In genomic region chr1:228986093-228986904, GRCh38 we compare ENCODE assay signal across 13 cellular contexts.
DNase-seq lines count a peak whose midpoint lies in the region; TF ChIP-seq lines count a peak whose summit lies in the region.
"Had no signal": no experiment of that assay in that cellular context is flagged by ENCODE, and none has a peak within 500 bp of the region (broad histone marks: within the 10 kb centered on the region; RNA-seq: fewer than 3 reads in every experiment).

No MANE protein-coding gene starts in this region.

- DNase-seq in DMS79 treated with DMSO at 0.1 percent for 48 hours (lab: John Stamatoyannopoulos, UW) (peak; percentile 19), DMS79 (lab: John Stamatoyannopoulos, UW) (no peak), astrocyte of the cerebellum (ENCODE audit: low read depth) (peak; percentile 41), tibial artery (peak; percentile 71 to 89), epidermal melanocyte (ENCODE audit: insufficient read length, low spot score) (no peak), iPS-NIHi7 (ENCODE audit: extremely low spot score) (no peak), HCEC 1CT (no peak)
- DNase-seq: kidney; small intestine; stimulated activated naive CD8-positive, alpha-beta T cell treated with anti-CD3 and anti-CD28 coated beads, Interleukin-15, Interleukin-2, amounts not matched to agents 100 U/mL and 50 U/mL, for 24 hours had no signal

- H3K27me3 ChIP-seq in layer of hippocampus (ENCODE audit: control insufficient read depth, insufficient read depth, low read length) = no peaks in the 10 kb centered on the region
- H3K27me3 ChIP-seq in tibial artery = no peaks in the 10 kb centered on the region
- H3K27me3 ChIP-seq: SJCRH30 had no signal

- H3K4me1 ChIP-seq in tibial artery = peaks cover 0 to 16% (median 16%) of the 10 kb centered on the region in 4 donors

- intact Hi-C loops in tibial artery (cut with DNase I; ENCODE audit: low total_unique reads) = no loop called here

- TF ChIP-seq CTCF in astrocyte of the cerebellum (IDR thresholded peaks at IDR 0.05; ENCODE audit: low read depth, low read length, missing control alignments) (no peak), tibial artery (IDR thresholded peaks at IDR 0.05) (peak in 1 of 2 experiments; percentile 16)

- H3K9me3 ChIP-seq in tibial artery = no peaks in the 10 kb centered on the region
- H3K9me3 ChIP-seq: SJCRH30 had no signal

- no peak overlapping the region for H3K4me3 ChIP-seq in astrocyte of the cerebellum (ENCODE audit: low read depth, low read length)
- H3K4me3 ChIP-seq in tibial artery = no peak overlapping the region
- H3K4me3 ChIP-seq: SJCRH30 had no signal

- peak overlapping the region; percentile 42 for H3K27ac ChIP-seq in layer of hippocampus (ENCODE audit: low read depth, low read length)
- peak overlapping the region; percentile 2 to 26 for H3K27ac ChIP-seq in tibial artery
- H3K27ac ChIP-seq: 22Rv1, SJCRH30 had no signal

- H3K36me3 ChIP-seq in tibial artery = no peaks in the 10 kb centered on the region
- H3K36me3 ChIP-seq: SJCRH30 had no signal

- in situ Hi-C loops in astrocyte of the cerebellum (cut with HindIII; ENCODE audit: low sequenced_read_pairs) = no loop called here

Comparison
In these comparisons a context has a peak if more than half of its experiments do, and no peak if none do; other contexts are left out.
1. DNase-seq: peak in DMS79 treated with DMSO at 0.1 percent for 48 hours (single experiment), astrocyte of the cerebellum (single experiment) and tibial artery (2 of 2); none in DMS79 (single experiment), epidermal melanocyte (single experiment), iPS-NIHi7 (single experiment) and HCEC 1CT (single experiment).